11 cellular contexts compared by ENCODE assay signal in genomic region chr9:123049589-123050222, GRCh38. TPM values are rescaled to one million over a fixed set of nuclear protein-coding genes. Genes with fewer than 3 reads are reported as not detected.
DNase-seq lines count a peak whose midpoint lies in the region; ATAC-seq and TF ChIP-seq lines count a peak whose summit lies in the region.
"Had no signal": no experiment of that assay in that cellular context is flagged by ENCODE, and none has a peak within 500 bp of the region (broad histone marks: within the 10 kb centered on the region; RNA-seq: fewer than 3 reads in every experiment).

No MANE protein-coding gene starts in this region.

- H3K27ac ChIP-seq in cingulate gyrus (ENCODE audit: low read depth, low read length) (peak overlapping the region; percentile 12), uterus (peak overlapping the region; percentile 64 to 78)

- no peaks in the 10 kb centered on the region for H3K4me1 ChIP-seq in uterus

- no peak for ATAC-seq in HG03432 (IDR thresholded peaks at IDR 0.05; ENCODE audit: unreplicated experiment)
- ATAC-seq: effector memory CD8-positive, alpha-beta T cell had no signal

- no peaks in the 10 kb centered on the region for H3K9me3 ChIP-seq in uterus

- no peak overlapping the region for H3K4me3 ChIP-seq in uterus

- intact Hi-C loops in uterus (cut with DNase I; ENCODE audit: low total_unique reads) = no loop called here

- TF ChIP-seq CTCF in uterus (IDR thresholded peaks at IDR 0.05) = no peak

- no peak for TF ChIP-seq POLR2A in uterus (IDR thresholded peaks at IDR 0.05)

- H3K27me3 ChIP-seq in uterus = no peaks in the 10 kb centered on the region

- DNase-seq in NCI-H2029 treated with DMSO at 0.1 percent for 48 hours (lab: John Stamatoyannopoulos, UW) = peak; percentile 32
- DNase-seq in NCI-H2029 (lab: John Stamatoyannopoulos, UW) = no peak
- DNase-seq in medulla oblongata (ENCODE audit: extremely low spot score) = peak; percentile 51
- DNase-seq in uterus = peak; percentile 39 to 56
- DNase-seq in activated CD4-positive, CD25-positive, alpha-beta regulatory T cell (lab: John Stamatoyannopoulos, UW) = no peak
- DNase-seq in RKO (ENCODE audit: low spot score) = no peak
- DNase-seq: 8988T; effector memory CD8-positive, alpha-beta T cell; naive B cell had no signal

- H3K36me3 ChIP-seq in uterus = no peaks in the 10 kb centered on the region

RNA-seq across cellular contexts. Expression of gene GPR21, which starts 16.2 kb away (rescaled TPM):
- total RNA-seq in uterus = 1 to 10 TPM in 3 of 4 donors, not detected in 1; 1.5 to 7.2 (median 4.3) TPM

Comparison
In these comparisons a context has a peak if more than half of its experiments do, and no peak if none do; other contexts are left out.
1. DNase-seq: peak in NCI-H2029 treated with DMSO at 0.1 percent for 48 hours (single experiment), medulla oblongata (single experiment) and uterus (2 of 2); none in NCI-H2029 (single experiment), activated CD4-positive, CD25-positive, alpha-beta regulatory T cell (0 of 4) and RKO (single experiment).